Comparison of ENCODE assay signal across 8 cellular contexts in genomic region chr1:1324524-1325287, GRCh38. TPM values are rescaled to one million over a fixed set of nuclear protein-coding genes. Genes with fewer than 3 reads are reported as not detected.
A peak's percentile ranks its signal among the peaks of the same experiment; 100 is the strongest.
DNase-seq lines count a peak whose midpoint lies in the region; ATAC-seq and TF ChIP-seq lines count a peak whose summit lies in the region.

Gene CPTP, plus strand, starts transcription at chr1:1324802. Its CDS starts 2,109 bp downstream, at chr1:1326911.
Gene INTS11, minus strand, starts transcription at chr1:1324660. Its CDS starts 52 bp downstream, at chr1:1324608.

- no peak for TF ChIP-seq CTCF in AG04450 (IDR thresholded peaks at IDR 0.05; ENCODE audit: low read depth, low read length)

- H3K9me3 ChIP-seq in AG04450 (ENCODE audit: control insufficient read depth, insufficient read depth, low read length): peaks cover 4% of the 10 kb centered on the region; the same call in 1 of the 2 replicates

- no peak within 1 kb of the TSS for H3K27ac ChIP-seq in AG04450 (ENCODE audit: low read depth, low read length)

- CTCF ChIA-PET in AG04450 (lab: Charles Lee): interaction anchor here (1.2 kb wide), 1 partner anchor 47 kb away, joined by 3 read pairs; no protein-coding TSS in a partner anchor

- ATAC-seq in GM18870 (IDR thresholded peaks at IDR 0.05; ENCODE audit: unreplicated experiment) (peak; percentile 57), HG03108 (IDR thresholded peaks at IDR 0.05; ENCODE audit: unreplicated experiment) (peak; percentile 67)

- H3K27me3 ChIP-seq in AG04450 (ENCODE audit: control insufficient read depth, insufficient read depth, low read length): no peaks in the 10 kb centered on the region

- DNase-seq in AG04450 (ENCODE audit: low read depth, low spot score) (peak; percentile 73), NCI-H510A (lab: John Stamatoyannopoulos, UW) (peak; percentile 98), cerebellum (ENCODE audit: low spot score) (peak; percentile 97), kidney glomerular epithelial cell (lab: John Stamatoyannopoulos, UW) (peak; percentile 63)
- DNase-seq in activated CD4-positive, alpha-beta T cell treated with anti-CD3 and anti-CD28 coated beads for 1 hour: peak; percentile 95
- peak; percentile 94 to 95 for DNase-seq in stimulated activated CD4-positive, alpha-beta T cell treated with anti-CD3 and anti-CD28 coated beads, Interleukin-15, amount 100 ng/mL, for 48 hours (ENCODE audit: low read depth in 2 of 2)

- H3K4me3 ChIP-seq in AG04450 (ENCODE audit: low read depth, low read length): peak within 1 kb of the TSS; percentile 86

- POLR2A ChIA-PET in AG04450 (lab: Yijun Ruan, JAX): no interaction called here

RNA-seq across cellular contexts. Expression of gene CPTP, which starts in this region (rescaled TPM):
- 7.1 and 9.5 TPM in 2 replicates for polyA plus RNA-seq in AG04450 (2011; rRNA removed)
- polyA minus RNA-seq in AG04450 (2011; rRNA and poly(A)+ RNA removed): 5.0 and 6.2 TPM in 2 replicates
- 10.6 TPM for total RNA-seq in cerebellum

RNA-seq across cellular contexts. Expression of gene INTS11, which starts in this region (rescaled TPM):
- polyA plus RNA-seq in AG04450 (2011; rRNA removed): 52.8 and 69.5 TPM in 2 replicates
- polyA minus RNA-seq in AG04450 (2011; rRNA and poly(A)+ RNA removed): 103 and 131 TPM in 2 replicates
- total RNA-seq in cerebellum: 47.8 TPM
